Comparison of ENCODE assay signal across 1 cellular context in the genomic region with DNA sequence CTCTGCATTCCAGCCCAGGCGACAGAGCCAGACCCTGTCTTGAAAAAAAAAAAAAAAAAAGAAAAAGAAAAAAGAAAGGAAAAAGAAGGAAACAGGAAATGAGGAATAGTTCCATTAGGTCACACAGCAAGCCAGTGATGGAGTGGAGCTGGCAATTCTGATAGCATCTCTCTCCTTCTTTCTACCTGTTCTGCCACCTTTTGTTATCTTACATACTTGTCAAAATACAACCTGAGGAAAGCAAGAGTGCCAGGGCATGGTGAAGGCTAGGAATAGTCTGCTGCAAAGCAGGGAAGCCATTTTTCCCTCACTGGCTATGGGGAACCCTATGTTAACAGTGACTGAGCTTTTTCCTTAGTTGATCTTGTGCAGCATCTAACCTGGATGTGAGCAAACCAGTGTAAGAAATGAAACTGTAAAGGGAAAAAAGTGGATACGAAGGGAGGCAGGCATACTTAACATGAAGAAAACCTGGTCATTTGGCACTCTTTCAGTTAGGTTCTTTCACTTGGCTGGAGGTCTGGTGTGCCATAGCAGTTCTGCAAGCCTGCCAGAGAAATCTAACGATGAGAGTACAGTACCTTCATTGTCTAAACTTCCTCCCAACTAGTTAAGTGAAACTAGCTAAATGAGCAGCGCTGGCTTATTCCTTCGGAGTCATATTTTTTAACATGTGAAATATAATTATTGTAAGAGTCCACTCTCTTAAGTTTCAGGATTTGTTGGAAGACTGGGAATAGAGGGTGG.
TF ChIP-seq lines count a peak whose summit lies in the region.

No MANE protein-coding gene starts in this region.

TF ChIP-seq in SK-N-SH treated with all-trans-retinoic acid at 6 μM for 48 hours, 23 proteins besides CTCF, POLR2A, EP300 and RAD21 (continued from another document):
- TF ChIP-seq, protein P1, sequence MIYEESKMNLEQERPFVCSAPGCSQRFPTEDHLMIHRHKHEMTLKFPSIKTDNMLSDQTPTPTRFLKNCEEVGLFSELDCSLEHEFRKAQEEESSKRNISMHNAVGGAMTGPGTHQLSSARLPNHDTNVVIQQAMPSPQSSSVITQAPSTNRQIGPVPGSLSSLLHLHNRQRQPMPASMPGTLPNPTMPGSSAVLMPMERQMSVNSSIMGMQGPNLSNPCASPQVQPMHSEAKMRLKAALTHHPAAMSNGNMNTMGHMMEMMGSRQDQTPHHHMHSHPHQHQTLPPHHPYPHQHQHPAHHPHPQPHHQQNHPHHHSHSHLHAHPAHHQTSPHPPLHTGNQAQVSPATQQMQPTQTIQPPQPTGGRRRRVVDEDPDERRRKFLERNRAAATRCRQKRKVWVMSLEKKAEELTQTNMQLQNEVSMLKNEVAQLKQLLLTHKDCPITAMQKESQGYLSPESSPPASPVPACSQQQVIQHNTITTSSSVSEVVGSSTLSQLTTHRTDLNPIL (CRISPR knock-in tag; IDR thresholded peaks at IDR 0.05; ENCODE audit: low read depth): no peak
- TF ChIP-seq PPARA (CRISPR knock-in tag; IDR thresholded peaks at IDR 0.05; ENCODE audit: borderline replicate concordance) (no peak), TOX (CRISPR knock-in tag; IDR thresholded peaks at IDR 0.05; ENCODE audit: borderline replicate concordance) (no peak), ZFP30 (CRISPR knock-in tag; IDR thresholded peaks at IDR 0.05) (no peak), ARNTL (CRISPR knock-in tag; IDR thresholded peaks at IDR 0.05; ENCODE audit: borderline replicate concordance, low read depth) (no peak), ZFP3 (CRISPR knock-in tag; IDR thresholded peaks at IDR 0.05) (no peak), ZNF8 (CRISPR knock-in tag; IDR thresholded peaks at IDR 0.05) (no peak), OSR1 (CRISPR knock-in tag; IDR thresholded peaks at IDR 0.05) (no peak), ZNF565 (CRISPR knock-in tag; conservative IDR thresholded peaks at IDR 0.05; ENCODE audit: low read depth) (no peak), CSDC2 (CRISPR knock-in tag; IDR thresholded peaks at IDR 0.05) (no peak), GLIS3 (CRISPR knock-in tag; IDR thresholded peaks at IDR 0.05) (no peak), ISL1 (CRISPR knock-in tag; IDR thresholded peaks at IDR 0.05) (no peak), RARB (CRISPR knock-in tag; IDR thresholded peaks at IDR 0.05) (no peak), ZC3H10 (CRISPR knock-in tag; IDR thresholded peaks at IDR 0.05) (no peak)
- TF ChIP-seq, protein P2, sequence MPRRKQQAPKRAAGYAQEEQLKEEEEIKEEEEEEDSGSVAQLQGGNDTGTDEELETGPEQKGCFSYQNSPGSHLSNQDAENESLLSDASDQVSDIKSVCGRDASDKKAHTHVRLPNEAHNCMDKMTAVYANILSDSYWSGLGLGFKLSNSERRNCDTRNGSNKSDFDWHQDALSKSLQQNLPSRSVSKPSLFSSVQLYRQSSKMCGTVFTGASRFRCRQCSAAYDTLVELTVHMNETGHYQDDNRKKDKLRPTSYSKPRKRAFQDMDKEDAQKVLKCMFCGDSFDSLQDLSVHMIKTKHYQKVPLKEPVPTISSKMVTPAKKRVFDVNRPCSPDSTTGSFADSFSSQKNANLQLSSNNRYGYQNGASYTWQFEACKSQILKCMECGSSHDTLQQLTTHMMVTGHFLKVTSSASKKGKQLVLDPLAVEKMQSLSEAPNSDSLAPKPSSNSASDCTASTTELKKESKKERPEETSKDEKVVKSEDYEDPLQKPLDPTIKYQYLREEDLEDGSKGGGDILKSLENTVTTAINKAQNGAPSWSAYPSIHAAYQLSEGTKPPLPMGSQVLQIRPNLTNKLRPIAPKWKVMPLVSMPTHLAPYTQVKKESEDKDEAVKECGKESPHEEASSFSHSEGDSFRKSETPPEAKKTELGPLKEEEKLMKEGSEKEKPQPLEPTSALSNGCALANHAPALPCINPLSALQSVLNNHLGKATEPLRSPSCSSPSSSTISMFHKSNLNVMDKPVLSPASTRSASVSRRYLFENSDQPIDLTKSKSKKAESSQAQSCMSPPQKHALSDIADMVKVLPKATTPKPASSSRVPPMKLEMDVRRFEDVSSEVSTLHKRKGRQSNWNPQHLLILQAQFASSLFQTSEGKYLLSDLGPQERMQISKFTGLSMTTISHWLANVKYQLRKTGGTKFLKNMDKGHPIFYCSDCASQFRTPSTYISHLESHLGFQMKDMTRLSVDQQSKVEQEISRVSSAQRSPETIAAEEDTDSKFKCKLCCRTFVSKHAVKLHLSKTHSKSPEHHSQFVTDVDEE (CRISPR knock-in tag; IDR thresholded peaks at IDR 0.05): no peak
- TF ChIP-seq, protein P3, sequence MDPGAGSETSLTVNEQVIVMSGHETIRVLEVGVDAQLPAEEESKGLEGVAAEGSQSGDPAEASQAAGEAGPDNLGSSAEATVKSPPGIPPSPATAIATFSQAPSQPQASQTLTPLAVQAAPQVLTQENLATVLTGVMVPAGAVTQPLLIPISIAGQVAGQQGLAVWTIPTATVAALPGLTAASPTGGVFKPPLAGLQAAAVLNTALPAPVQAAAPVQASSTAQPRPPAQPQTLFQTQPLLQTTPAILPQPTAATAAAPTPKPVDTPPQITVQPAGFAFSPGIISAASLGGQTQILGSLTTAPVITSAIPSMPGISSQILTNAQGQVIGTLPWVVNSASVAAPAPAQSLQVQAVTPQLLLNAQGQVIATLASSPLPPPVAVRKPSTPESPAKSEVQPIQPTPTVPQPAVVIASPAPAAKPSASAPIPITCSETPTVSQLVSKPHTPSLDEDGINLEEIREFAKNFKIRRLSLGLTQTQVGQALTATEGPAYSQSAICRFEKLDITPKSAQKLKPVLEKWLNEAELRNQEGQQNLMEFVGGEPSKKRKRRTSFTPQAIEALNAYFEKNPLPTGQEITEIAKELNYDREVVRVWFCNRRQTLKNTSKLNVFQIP (CRISPR knock-in tag; IDR thresholded peaks at IDR 0.05; ENCODE audit: borderline replicate concordance, low read depth): no peak
